1 cellular context compared by ENCODE assay signal in the genomic region with DNA sequence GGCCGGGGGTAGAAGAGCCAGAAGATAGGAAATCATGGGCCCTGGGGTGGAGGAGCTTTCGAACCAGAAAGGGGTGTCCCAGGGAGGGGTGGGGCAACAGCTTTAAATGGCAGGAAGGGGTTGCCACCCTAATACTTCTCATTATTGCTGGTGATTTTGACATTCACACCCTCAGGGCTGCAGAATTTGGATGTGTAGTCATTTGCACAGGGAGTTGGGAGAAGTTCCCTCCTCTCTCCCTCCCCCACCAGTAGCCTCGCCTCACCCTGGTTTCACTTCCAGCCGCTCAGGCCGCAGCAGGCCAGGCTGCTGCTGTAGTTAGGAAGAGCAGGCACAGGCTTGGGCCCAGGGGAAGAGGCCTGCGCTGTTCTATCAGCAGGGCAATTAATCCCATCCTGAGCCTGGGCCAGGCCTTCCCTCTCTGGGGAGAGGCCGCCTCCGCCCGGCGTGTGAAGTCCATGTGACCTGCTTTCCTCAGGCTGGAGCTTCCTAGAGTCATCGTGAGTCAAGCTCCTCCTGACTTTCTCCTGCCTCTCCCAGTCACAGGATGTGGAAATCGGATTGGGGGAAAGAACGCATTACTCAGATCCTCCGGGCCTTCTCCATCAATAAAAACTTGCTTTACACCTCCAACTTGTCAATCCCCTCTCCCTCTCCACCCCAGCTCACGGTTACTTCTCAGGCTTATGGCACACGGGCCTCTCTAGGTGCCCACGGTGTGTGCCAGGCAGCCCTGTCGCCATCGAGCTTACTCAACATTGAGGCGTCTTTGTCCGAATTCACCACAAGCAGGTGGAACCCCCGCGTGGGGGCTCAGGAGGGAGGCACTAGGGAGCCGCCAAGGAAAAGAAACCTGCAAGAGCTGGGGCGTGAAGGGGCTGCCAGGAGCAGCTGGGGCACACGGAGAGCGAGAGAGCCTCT.
A peak's percentile ranks its signal among the peaks of the same experiment; 100 is the strongest.
TF ChIP-seq lines count a peak whose summit lies in the region.

No MANE protein-coding gene starts in this region.

TF ChIP-seq in WTC11, 78 proteins besides CTCF, POLR2A, EP300 and RAD21 (continued from another document):
- peak; percentile 35; the same call in 1 of the 2 replicates for TF ChIP-seq ZNF232 (CRISPR knock-in tag; IDR thresholded peaks at IDR 0.05)
